In the genomic region with DNA sequence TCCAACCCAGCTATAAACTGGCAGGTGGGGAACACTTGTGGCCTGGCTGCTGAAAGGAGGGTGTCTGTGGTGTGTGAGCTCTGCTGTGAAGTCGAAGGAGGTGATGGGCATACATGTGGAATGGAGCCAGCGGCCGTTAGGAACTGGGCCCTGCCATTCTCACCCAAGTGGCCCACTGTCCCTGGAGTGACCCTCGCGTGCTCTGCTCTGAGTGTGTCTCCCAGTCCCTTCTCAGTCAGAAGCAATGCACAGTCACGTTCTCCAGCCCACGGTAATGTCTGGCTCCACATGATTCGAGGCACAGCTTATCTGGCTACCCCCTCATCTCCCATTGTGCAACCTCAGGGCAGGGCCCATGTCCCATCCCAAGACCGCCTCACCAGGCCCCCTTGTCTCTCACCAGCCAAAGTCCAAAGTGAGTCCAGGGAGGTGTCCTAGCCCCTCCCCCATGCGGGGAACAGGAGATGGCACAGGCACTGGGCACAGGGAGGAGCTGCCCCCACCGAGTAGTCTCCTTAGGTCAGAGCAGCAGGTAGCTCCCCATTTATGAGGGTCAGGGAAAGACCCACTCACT, we compare ENCODE assay signal across 20 cellular contexts.
"Had no signal": no experiment of that assay in that cellular context is flagged by ENCODE, and none has a peak within 500 bp of the region (broad histone marks: within the 10 kb centered on the region; RNA-seq: fewer than 3 reads in every experiment).

No MANE protein-coding gene starts in this region.

- H3K36me3 Mint-ChIP-seq: activated naive CD8-positive, alpha-beta T cell treated with anti-CD3 and anti-CD28 coated beads, Interleukin-2, amount 10 ng/mL, durations not matched to agents 7 days and 5 days; natural killer cell had no signal

- H3K4me1 Mint-ChIP-seq: activated CD4-positive, alpha-beta T cell treated with anti-CD3 and anti-CD28 coated beads, Interleukin-2, amount 10 ng/mL, durations not matched to agents 7 days and 5 days; activated naive CD8-positive, alpha-beta T cell treated with anti-CD3 and anti-CD28 coated beads, Interleukin-2, amount 10 ng/mL, durations not matched to agents 7 days and 5 days had no signal

- H3K4me3 Mint-ChIP-seq: activated CD4-positive, alpha-beta T cell treated with anti-CD3 and anti-CD28 coated beads, Interleukin-2, amount 10 ng/mL, durations not matched to agents 7 days and 5 days; activated naive CD4-positive, alpha-beta T cell treated with anti-CD3 and anti-CD28 coated beads for 36 hours; activated naive CD8-positive, alpha-beta T cell treated with anti-CD3 and anti-CD28 coated beads, Interleukin-2, amount 10 ng/mL, durations not matched to agents 7 days and 5 days; natural killer cell; T-helper 2 cell treated with Interferon-gamma antibody and Interleukin-4, amounts not matched to agents 5 μg/mL and 100 μg/mL, for 36 hours had no signal

- H3K9me3 Mint-ChIP-seq: activated CD4-positive, alpha-beta T cell treated with anti-CD3 and anti-CD28 coated beads, Interleukin-2, amount 10 ng/mL, durations not matched to agents 7 days and 5 days; activated naive CD4-positive, alpha-beta T cell treated with anti-CD3 and anti-CD28 coated beads for 36 hours; activated naive CD8-positive, alpha-beta T cell treated with anti-CD3 and anti-CD28 coated beads, Interleukin-2, amount 10 ng/mL, durations not matched to agents 7 days and 5 days; natural killer cell; T-helper 2 cell treated with Interferon-gamma antibody and Interleukin-4, amounts not matched to agents 5 μg/mL and 100 μg/mL, for 36 hours had no signal

- H3K27me3 Mint-ChIP-seq: activated CD4-positive, alpha-beta T cell treated with anti-CD3 and anti-CD28 coated beads, Interleukin-2, amount 10 ng/mL, durations not matched to agents 7 days and 5 days had no signal

- ATAC-seq: foreskin keratinocyte, natural killer cell, pancreas, right cardiac atrium, upper lobe of right lung had no signal

- DNase-seq: activated CD4-positive, alpha-beta T cell treated with anti-CD3 and anti-CD28 coated beads, Interleukin-2, amount 10 ng/mL, durations not matched to agents 7 days and 5 days; activated CD4-positive, CD25-positive, alpha-beta regulatory T cell treated with anti-CD3 and anti-CD28 coated beads, Interleukin-2, amount 50 U/mL, for 72 hours; activated CD8-positive, alpha-beta memory T cell treated with anti-CD3 and anti-CD28 coated beads, Interleukin-2, amount 50 U/mL, for 48 hours; activated naive CD4-positive, alpha-beta T cell treated with anti-CD3 and anti-CD28 coated beads for 36 hours; activated naive CD8-positive, alpha-beta T cell treated with anti-CD3 and anti-CD28 coated beads, Interleukin-2, amount 10 ng/mL, durations not matched to agents 7 days and 5 days; activated T-cell treated with anti-CD3 and anti-CD28 coated beads, Interleukin-2, amount 50 U/mL, for 48 hours; amniotic stem cell; cerebellar nuclear complex; cortex of kidney; erythroblast; foreskin keratinocyte; left ventricle myocardium inferior; midbrain; natural killer cell; pancreas; stimulated activated CD4-positive, alpha-beta T cell treated with anti-CD3 and anti-CD28 coated beads, Interleukin-4, amount 100 ng/mL, for 24 hours; stimulated activated naive CD4-positive, alpha-beta T cell treated with Interleukin-2 at 50 U/mL for 16 hours; upper lobe of right lung had no signal

- H3K27ac Mint-ChIP-seq: activated CD4-positive, alpha-beta T cell treated with anti-CD3 and anti-CD28 coated beads, Interleukin-2, amount 10 ng/mL, durations not matched to agents 7 days and 5 days; activated naive CD4-positive, alpha-beta T cell treated with anti-CD3 and anti-CD28 coated beads for 36 hours; activated naive CD8-positive, alpha-beta T cell treated with anti-CD3 and anti-CD28 coated beads, Interleukin-2, amount 10 ng/mL, durations not matched to agents 7 days and 5 days; T-helper 2 cell treated with Interferon-gamma antibody and Interleukin-4, amounts not matched to agents 5 μg/mL and 100 μg/mL, for 36 hours had no signal
